Comparison of ENCODE assay signal across 8 cellular contexts in genomic region chr12:107404981-107405380, GRCh38.
DNase-seq lines count a peak whose midpoint lies in the region; FAIRE-seq and TF ChIP-seq lines count a peak whose summit lies in the region.

No MANE protein-coding gene starts in this region.

- TF ChIP-seq CTCF in D721Med (IDR thresholded peaks at IDR 0.05; ENCODE audit: insufficient read depth, missing control alignments), result peak; percentile 78
- TF ChIP-seq CTCF in chondrocyte (IDR thresholded peaks at IDR 0.05), result peak; percentile 48
- TF ChIP-seq CTCF in prostate gland (IDR thresholded peaks at IDR 0.05), result peak in 2 of 4 experiments; percentile 35 to 42

- in situ Hi-C loops in GM23248 (cut with MboI), result loop anchor here (10.0 kb wide), 2 partner anchors 200 to 270 kb away; no protein-coding TSS in a partner anchor

- H3K4me3 ChIP-seq in GM23248 (no peak overlapping the region), prostate gland (no peak overlapping the region)

- intact Hi-C loops in prostate gland (cut with DNase I), result no loop called here

- H3K9me3 Mint-ChIP-seq in chondrocyte (ENCODE audit: low read depth), result no peaks in the 10 kb centered on the region

- H3K79me2 ChIP-seq in GM23248 (ENCODE audit: insufficient read depth), result no peaks in the 10 kb centered on the region

- peaks cover 5% of the 10 kb centered on the region; the same call in 1 of the 2 replicates for H3F3A ChIP-seq in GM23248 (ENCODE audit: insufficient read depth)

- no peak overlapping the region for H2AFZ ChIP-seq in GM23248

- no peaks in the 10 kb centered on the region for H3K27me3 Mint-ChIP-seq in chondrocyte (ENCODE audit: low read depth)

- DNase-seq in D721Med (ENCODE audit: insufficient read length, low spot score) (no peak), GM23248 (peak; percentile 65), OCI-M1 (lab: John Stamatoyannopoulos, UW) (peak; percentile 46), chondrocyte (ENCODE audit: low spot score) (no peak), renal cortical epithelial cell (ENCODE audit: low read depth) (peak; percentile 65), prostate gland (ENCODE audit: low spot score) (no peak), NCI-H446 treated with DMSO at 0.1 percent for 48 hours (lab: John Stamatoyannopoulos, UW) (no peak)
- DNase-seq in activated CD4-positive, CD25-positive, alpha-beta regulatory T cell treated with anti-CD3 and anti-CD28 coated beads, Interleukin-2, amount 50 U/mL, for 72 hours, result no peak

- H3K9me2 ChIP-seq in GM23248 (ENCODE audit: insufficient read depth), result no peaks in the 10 kb centered on the region

- H3K36me3 Mint-ChIP-seq in chondrocyte (ENCODE audit: low read depth), result no peaks in the 10 kb centered on the region

- H3K27ac Mint-ChIP-seq in chondrocyte (ENCODE audit: unreplicated experiment), result no peak overlapping the region

- no peaks in the 10 kb centered on the region for H3K27me3 ChIP-seq in GM23248 (replicated peaks; ENCODE audit: insufficient read depth)
- H3K27me3 ChIP-seq in prostate gland (replicated peaks; ENCODE audit: insufficient read depth), result no peaks in the 10 kb centered on the region

- no peaks in the 10 kb centered on the region for H4K20me1 ChIP-seq in GM23248 (ENCODE audit: insufficient read depth)

- H3K4me1 ChIP-seq in GM23248 (ENCODE audit: insufficient read depth) (peaks cover 8% of the 10 kb centered on the region), prostate gland (replicated peaks) (no peaks in the 10 kb centered on the region)

- H3K36me3 ChIP-seq in GM23248 (ENCODE audit: low read depth) (no peaks in the 10 kb centered on the region), prostate gland (no peaks in the 10 kb centered on the region)

- H3K4me2 ChIP-seq in GM23248 (ENCODE audit: unreplicated experiment), result no peak overlapping the region

- H3K27ac ChIP-seq in GM23248 (no peak overlapping the region), prostate gland (no peak overlapping the region)

- no peak overlapping the region for H3K4me3 Mint-ChIP-seq in chondrocyte (ENCODE audit: unreplicated experiment)

- WGBS in GM23248 (ENCODE audit: low coverage in 1 of 2, low lambda C conversion rate in 2 of 2, missing lambda C conversion rate in 2 of 2), 2 experiments, result 69 to 76% methylated on average over 4 of the region's 4 CpGs
- 73% methylated on average over 4 of the region's 4 CpGs for WGBS in prostate gland

- FAIRE-seq in D721Med (lab: Jason Lieb, UNC), result no peak

- no peak overlapping the region for H3K9ac ChIP-seq in GM23248

- H3K9me3 ChIP-seq in GM23248 (ENCODE audit: low read depth) (no peaks in the 10 kb centered on the region), prostate gland (no peaks in the 10 kb centered on the region)

- no peaks in the 10 kb centered on the region for H3K4me1 Mint-ChIP-seq in chondrocyte (ENCODE audit: low read depth)

- no peak for TF ChIP-seq POLR2A in prostate gland (IDR thresholded peaks at IDR 0.05)

Comparison
In these comparisons a context has a peak if more than half of its experiments do, and no peak if none do; other contexts are left out.
1. DNase-seq: peak in GM23248 (single experiment), OCI-M1 (single experiment) and renal cortical epithelial cell (single experiment); none in D721Med (single experiment), chondrocyte (single experiment), prostate gland (single experiment), activated CD4-positive, CD25-positive, alpha-beta regulatory T cell treated with anti-CD3 and anti-CD28 coated beads, Interleukin-2, amount 50 U/mL, for 72 hours (single experiment) and NCI-H446 treated with DMSO at 0.1 percent for 48 hours (single experiment).